16 cellular contexts compared by ENCODE assay signal in genomic region chr5:39606592-39606990, GRCh38.
DNase-seq lines count a peak whose midpoint lies in the region; TF ChIP-seq lines count a peak whose summit lies in the region.
"Had no signal": no experiment of that assay in that cellular context is flagged by ENCODE, and none has a peak within 500 bp of the region (broad histone marks: within the 10 kb centered on the region; RNA-seq: fewer than 3 reads in every experiment).

No MANE protein-coding gene starts in this region.

- H3K9me2 ChIP-seq in PC-9 (ENCODE audit: insufficient read depth) (no peaks in the 10 kb centered on the region), Karpas-422 (replicated peaks; ENCODE audit: insufficient read depth, low read length) (no peaks in the 10 kb centered on the region)

- BruUV-seq in PC-9 (replicated peaks; lab: Mats Ljungman, UMichigan): no TSS peak

- H3K4me3 Mint-ChIP-seq in nephron: no peak overlapping the region
- H3K4me3 Mint-ChIP-seq: CD8-positive, alpha-beta T cell; IgD-negative memory B cell had no signal

- H3K27ac ChIP-seq in ACC112 (ENCODE audit: low read depth, low read length): peak overlapping the region; percentile 23
- H3K27ac ChIP-seq in PC-9: peak overlapping the region; percentile 43
- H3K27ac ChIP-seq in Karpas-422 (ENCODE audit: low read length): no peak overlapping the region
- H3K27ac ChIP-seq: GM23248 had no signal

- H3K36me3 Mint-ChIP-seq in nephron (ENCODE audit: low read depth): no peaks in the 10 kb centered on the region
- H3K36me3 Mint-ChIP-seq: CD8-positive, alpha-beta T cell had no signal

- H3K9me3 ChIP-seq in PC-9 (ENCODE audit: insufficient read depth, low read depth) (no peaks in the 10 kb centered on the region), Karpas-422 (ENCODE audit: low read length) (no peaks in the 10 kb centered on the region)

- POLR2A ChIA-PET in PC-9 (lab: Charles Lee; ENCODE audit: unreplicated experiment): interaction anchor here (0.7 kb wide), 2 partner anchors 227 to 1083 kb away, joined by 5 read pairs; no protein-coding TSS in a partner anchor

- H3K4me2 ChIP-seq in PC-9 (peak overlapping the region; percentile 6), Karpas-422 (ENCODE audit: low read depth, low read length, poor library complexity, severe bottlenecking) (no peak overlapping the region)

- H3F3A ChIP-seq in PC-9 (ENCODE audit: insufficient read depth, low read depth): no peaks in the 10 kb centered on the region; the same call in 1 of the 2 replicates

- no peaks in the 10 kb centered on the region for H3K9me3 Mint-ChIP-seq in nephron
- H3K9me3 Mint-ChIP-seq: CD8-positive, alpha-beta T cell had no signal

- H4K20me1 ChIP-seq in PC-9 (ENCODE audit: insufficient read depth) (no peaks in the 10 kb centered on the region), Karpas-422 (ENCODE audit: insufficient read depth, low read depth, low read length) (no peaks in the 10 kb centered on the region)
- H4K20me1 ChIP-seq: BLaER1 treated with 17β-estradiol and CSF1 and Interleukin-3, amounts not matched to agents 10 nM and 100 nM had no signal

- CTCF ChIA-PET in PC-9 (lab: Charles Lee): no interaction called here

- H3K4me1 ChIP-seq in ACC112 (ENCODE audit: control insufficient read depth, insufficient read depth, low read length, unreplicated experiment): peaks cover 13% of the 10 kb centered on the region
- peaks cover 14% of the 10 kb centered on the region for H3K4me1 ChIP-seq in PC-9 (replicated peaks; ENCODE audit: insufficient read depth)
- H3K4me1 ChIP-seq in Karpas-422 (ENCODE audit: low read length): no peaks in the 10 kb centered on the region

- H3K4me1 Mint-ChIP-seq in nephron: no peaks in the 10 kb centered on the region

- H3K27me3 Mint-ChIP-seq in nephron (ENCODE audit: low read depth): no peaks in the 10 kb centered on the region

- H3K9ac ChIP-seq in Karpas-422 (ENCODE audit: low read length): no peak overlapping the region
- H3K9ac ChIP-seq: GM23248 had no signal

- H3K79me2 ChIP-seq in ACC112 (ENCODE audit: control insufficient read depth, insufficient read depth, low read length, unreplicated experiment): no peaks in the 10 kb centered on the region
- no peaks in the 10 kb centered on the region for H3K79me2 ChIP-seq in PC-9 (ENCODE audit: low read depth)
- no peaks in the 10 kb centered on the region for H3K79me2 ChIP-seq in Karpas-422 (ENCODE audit: low read length)

- H2AFZ ChIP-seq in ACC112 (ENCODE audit: low read length, unreplicated experiment) (no peak overlapping the region), PC-9 (peak overlapping the region; percentile 31; the same call in 1 of the 2 replicates), Karpas-422 (ENCODE audit: low read length) (no peak overlapping the region)
- H2AFZ ChIP-seq: GM23248 had no signal

- H3K27me3 ChIP-seq in ACC112 (ENCODE audit: insufficient read depth, low read length) (no peaks in the 10 kb centered on the region), PC-9 (ENCODE audit: insufficient read depth, low read depth) (no peaks in the 10 kb centered on the region), Karpas-422 (ENCODE audit: low read length) (no peaks in the 10 kb centered on the region)
- H3K27me3 ChIP-seq: BLaER1 treated with 17β-estradiol and CSF1 and Interleukin-3, amounts not matched to agents 10 nM and 100 nM had no signal

- H3K4me3 ChIP-seq in ACC112 (ENCODE audit: low read depth, low read length) (no peak overlapping the region), PC-9 (no peak overlapping the region), Karpas-422 (ENCODE audit: low read length) (no peak overlapping the region)
- H3K4me3 ChIP-seq: BLaER1 treated with 17β-estradiol and CSF1 and Interleukin-3, amounts not matched to agents 10 nM and 100 nM; GM12878; GM23248 had no signal

- H3K36me3 ChIP-seq in ACC112 (ENCODE audit: insufficient read depth, low read length): no peaks in the 10 kb centered on the region
- H3K36me3 ChIP-seq in PC-9 (ENCODE audit: low read depth): no peaks in the 10 kb centered on the region
- H3K36me3 ChIP-seq in Karpas-422 (ENCODE audit: insufficient read depth, low read length): no peaks in the 10 kb centered on the region
- H3K36me3 ChIP-seq: BLaER1 treated with 17β-estradiol and CSF1 and Interleukin-3, amounts not matched to agents 10 nM and 100 nM had no signal

- peak overlapping the region in 2 of 3 experiments; percentile 24 to 87 for H3K27ac Mint-ChIP-seq in nephron
- H3K27ac Mint-ChIP-seq: CD8-positive, alpha-beta T cell; IgD-negative memory B cell had no signal

- no peak for TF ChIP-seq CTCF in PC-9 (conservative IDR thresholded peaks at IDR 0.05)
- TF ChIP-seq CTCF in nephron (IDR thresholded peaks at IDR 0.05; ENCODE audit: unreplicated experiment in 3 of 3): no peak
- no peak for TF ChIP-seq CTCF in GM10266 (IDR thresholded peaks at IDR 0.05; ENCODE audit: control insufficient read depth, insufficient read depth, low read depth, missing control alignments)

- DNase-seq in PC-9: no peak
- no peak for DNase-seq in hypothalamus (lab: John Stamatoyannopoulos, UW)
- no peak for DNase-seq in activated gamma-delta T cell treated with Interleukin-2 at 50 U/mL for 16 hours
- DNase-seq in GM10266 (ENCODE audit: extremely low spot score): no peak
- no peak for DNase-seq in Karpas-422
- DNase-seq: Calu3; CD8-positive, alpha-beta T cell; DMS79 treated with DMSO at 0.1 percent for 48 hours; GF-D8; KBM-7 had no signal

- intact Hi-C loops in PC-9 (cut with micrococcal nuclease; ENCODE audit: unreplicated experiment): no loop called here
